Comparison of ENCODE assay signal across 8 cellular contexts in genomic region chr16:48384982-48385271, GRCh38.
DNase-seq lines count a peak whose midpoint lies in the region; ATAC-seq and TF ChIP-seq lines count a peak whose summit lies in the region.

No MANE protein-coding gene starts in this region.

- DNase-seq in NCI-H1436 (lab: John Stamatoyannopoulos, UW): peak; percentile 67
- no peak for DNase-seq in NCI-H1436 treated with DMSO at 0.1 percent for 48 hours (lab: John Stamatoyannopoulos, UW)
- peak; percentile 48 for DNase-seq in choroid plexus epithelial cell (ENCODE audit: low read depth)
- DNase-seq in NCI-H345 (lab: John Stamatoyannopoulos, UW): no peak
- no peak for DNase-seq in cerebellar cortex (ENCODE audit: low spot score)

- ATAC-seq in GM21619 (IDR thresholded peaks at IDR 0.05; ENCODE audit: unreplicated experiment): peak; percentile 37

- no peaks in the 10 kb centered on the region for H3K9me3 ChIP-seq in mucosa of rectum (ENCODE audit: control insufficient read depth in 2 of 2, low read length in 2 of 2)

- H3K36me3 ChIP-seq in KMS-11 (ENCODE audit: insufficient read depth) (no peaks in the 10 kb centered on the region), mucosa of rectum (ENCODE audit: control insufficient read depth in 2 of 2, insufficient read depth in 2 of 2, low read length in 2 of 2) (no peaks in the 10 kb centered on the region)

- H3K27me3 ChIP-seq in KMS-11 (ENCODE audit: insufficient read depth, low read depth): no peaks in the 10 kb centered on the region
- no peaks in the 10 kb centered on the region for H3K27me3 ChIP-seq in mucosa of rectum (ENCODE audit: control insufficient read depth in 2 of 2, insufficient read depth in 2 of 2, low read length in 2 of 2)

- peaks cover 5% of the 10 kb centered on the region; the same call in 1 of the 2 replicates for H4K20me1 ChIP-seq in KMS-11 (ENCODE audit: insufficient read depth)

- TF ChIP-seq CTCF in KMS-11 (conservative IDR thresholded peaks at IDR 0.05; ENCODE audit: low read depth, low read length) (no peak), choroid plexus epithelial cell (conservative IDR thresholded peaks at IDR 0.05; ENCODE audit: low read depth, low read length) (no peak)

- peaks cover 45% of the 10 kb centered on the region for H3K79me2 ChIP-seq in KMS-11 (ENCODE audit: insufficient read depth, low read depth)

- H2AFZ ChIP-seq in KMS-11 (ENCODE audit: low read depth): peak overlapping the region; percentile 26; the same call in 1 of the 2 replicates

- H3K27ac ChIP-seq in KMS-11: peak overlapping the region; percentile 69
- H3K27ac ChIP-seq in mucosa of rectum (ENCODE audit: low read depth in 2 of 2, low read length in 2 of 2): peak overlapping the region; percentile 98 to 99

- H3K4me3 ChIP-seq in KMS-11 (IDR thresholded peaks at IDR 0.05; ENCODE audit: insufficient read depth, low read depth, low read length) (no peak overlapping the region), choroid plexus epithelial cell (ENCODE audit: low read depth, low read length) (peak overlapping the region; percentile 80), mucosa of rectum (ENCODE audit: low read length in 2 of 2) (peak overlapping the region; percentile 61 to 74)

- H3K4me1 ChIP-seq in KMS-11 (ENCODE audit: low read depth, poor library complexity, severe bottlenecking) (peaks cover 28% of the 10 kb centered on the region), mucosa of rectum (ENCODE audit: control insufficient read depth in 2 of 2, insufficient read depth in 2 of 2, low read length in 2 of 2) (peaks cover 9 to 13% of the 10 kb centered on the region in 2 donors)

- peak overlapping the region; percentile 98 for H3K9ac ChIP-seq in KMS-11
- peak overlapping the region; percentile 74 to 95 for H3K9ac ChIP-seq in mucosa of rectum (ENCODE audit: low read depth in 1 of 2, low read length in 2 of 2)

- no peak overlapping the region for H3K4me2 ChIP-seq in KMS-11

Comparison
In these comparisons a context has a peak if more than half of its experiments do, and no peak if none do; other contexts are left out.
1. DNase-seq: peak in NCI-H1436 (single experiment) and choroid plexus epithelial cell (single experiment); none in NCI-H1436 treated with DMSO at 0.1 percent for 48 hours (single experiment), NCI-H345 (single experiment) and cerebellar cortex (single experiment).